ENCODE assay signal across 14 cellular contexts in the genomic region with DNA sequence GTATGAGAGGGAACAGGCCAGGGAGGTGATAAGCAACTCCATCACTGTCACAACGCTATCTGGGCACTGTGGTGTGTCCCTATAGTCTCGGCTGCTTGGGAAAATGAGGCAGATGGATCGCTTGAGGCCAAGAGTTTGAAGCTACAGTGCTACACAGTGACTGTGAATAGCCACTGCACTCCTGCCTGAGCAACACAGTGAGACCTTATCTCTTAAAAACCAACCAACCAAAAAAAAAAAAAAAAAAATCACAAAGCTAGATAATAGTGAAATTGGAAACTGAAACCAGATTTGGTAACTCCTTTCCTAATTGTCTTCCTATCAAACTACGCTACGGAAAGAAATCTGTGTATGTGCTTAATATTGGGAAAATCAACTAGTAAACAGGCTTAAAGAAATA. TPM values are rescaled to one million over a fixed set of nuclear protein-coding genes. Genes with fewer than 3 reads are reported as not detected.
DNase-seq lines count a peak whose midpoint lies in the region; ATAC-seq and TF ChIP-seq lines count a peak whose summit lies in the region.
"Had no signal": no experiment of that assay in that cellular context is flagged by ENCODE, and none has a peak within 500 bp of the region (broad histone marks: within the 10 kb centered on the region; RNA-seq: fewer than 3 reads in every experiment).

No MANE protein-coding gene starts in this region.

- no peak for TF ChIP-seq POLR2A in gastrocnemius medialis (IDR thresholded peaks at IDR 0.05)

- H2AFZ ChIP-seq in GM23338: no peak overlapping the region

- intact Hi-C loops in Right ventricle myocardium superior (cut with DNase I) (no loop called here), gastrocnemius medialis (cut with DNase I; ENCODE audit: low total_unique reads) (no loop called here)

- no peaks in the 10 kb centered on the region for H3K4me1 Mint-ChIP-seq in GM23338

- DNase-seq in GM23338 (ENCODE audit: low spot score) (no peak), SJCRH30 (peak; percentile 30 to 51), Right ventricle myocardium superior (no peak), gastrocnemius medialis (no peak), NCI-H510A treated with DMSO at 0.1 percent for 48 hours (lab: John Stamatoyannopoulos, UW) (no peak), MG63 (no peak), mesenteric fat pad (ENCODE audit: low spot score) (no peak), inferior parietal cortex (ENCODE audit: extremely low spot score) (no peak)
- DNase-seq: central memory CD4-positive, alpha-beta T cell; mammary epithelial cell; NCI-H187; Peyer's patch had no signal

- no peaks in the 10 kb centered on the region for H3K27me3 Mint-ChIP-seq in GM23338 (ENCODE audit: insufficient read depth, low read depth, poor library complexity)

- no peak for TF ChIP-seq CTCF in GM23338 (conservative IDR thresholded peaks at IDR 0.05; ENCODE audit: low read depth in 2 of 2)
- TF ChIP-seq CTCF in gastrocnemius medialis (IDR thresholded peaks at IDR 0.05 in 4 of 5, conservative IDR thresholded peaks at IDR 0.05 in 1 of 5): no peak

- ATAC-seq in GM23338 (peak; percentile 56), Right ventricle myocardium superior (ENCODE audit: poor library complexity) (peak; percentile 64), gastrocnemius medialis (no peak)

- no peaks in the 10 kb centered on the region for H4K20me1 ChIP-seq in GM23338 (replicated peaks; ENCODE audit: insufficient read depth)

- H3F3A ChIP-seq in GM23338 (replicated peaks; ENCODE audit: low read depth): no peaks in the 10 kb centered on the region

- peaks cover 11% of the 10 kb centered on the region; the same call in 1 of the 3 replicates for H3K36me3 Mint-ChIP-seq in GM23338 (ENCODE audit: low read depth)

- peak overlapping the region; percentile 59; the same call in 1 of the 2 replicates for H3K27ac ChIP-seq in GM23338 (ENCODE audit: low read depth)
- no peak overlapping the region; the same call in 1 of the 2 replicates for H3K27ac ChIP-seq in SJCRH30
- peak overlapping the region; percentile 31 to 70 (median 60) for H3K27ac ChIP-seq in gastrocnemius medialis
- H3K27ac ChIP-seq: HL-60, Peyer's patch, vagina had no signal

- H3K36me3 ChIP-seq in GM23338 (ENCODE audit: insufficient read depth) (no peaks in the 10 kb centered on the region), SJCRH30 (no peaks in the 10 kb centered on the region; the same call in 1 of the 2 replicates), gastrocnemius medialis (no peaks in the 10 kb centered on the region), MG63 (no peaks in the 10 kb centered on the region)
- H3K36me3 ChIP-seq: Peyer's patch, vagina had no signal

- H3K4me3 ChIP-seq in GM23338 (no peak overlapping the region), SJCRH30 (peak overlapping the region; percentile 0), gastrocnemius medialis (peak overlapping the region; percentile 12 to 35 (median 26)), MG63 (no peak overlapping the region)

- H3K9me3 ChIP-seq in SJCRH30 (replicated peaks) (no peaks in the 10 kb centered on the region), gastrocnemius medialis (no peaks in the 10 kb centered on the region), MG63 (no peaks in the 10 kb centered on the region)
- H3K9me3 ChIP-seq: Peyer's patch, vagina had no signal

- H3K79me2 ChIP-seq in GM23338 (replicated peaks; ENCODE audit: insufficient read depth): peaks cover 59% of the 10 kb centered on the region

- no peak overlapping the region for H3K4me3 Mint-ChIP-seq in GM23338

- H3K4me2 ChIP-seq in GM23338: no peak overlapping the region

- peak overlapping the region; percentile 26; the same call in 1 of the 2 replicates for H3K27ac Mint-ChIP-seq in GM23338

- in situ Hi-C loops in gastrocnemius medialis (cut with MboI; ENCODE audit: low sequenced_read_pairs in 4 of 4): no loop called here

- H3K4me1 ChIP-seq in GM23338 (ENCODE audit: insufficient read depth): no peaks in the 10 kb centered on the region
- H3K4me1 ChIP-seq in SJCRH30: peaks cover 3% of the 10 kb centered on the region
- H3K4me1 ChIP-seq in gastrocnemius medialis: peaks cover 10 to 12% of the 10 kb centered on the region in 2 donors
- H3K4me1 ChIP-seq: vagina had no signal

- H3K9me3 Mint-ChIP-seq in GM23338: peaks cover 3% of the 10 kb centered on the region; the same call in 1 of the 3 replicates

- H3K9me2 ChIP-seq in GM23338 (ENCODE audit: insufficient read depth): no peaks in the 10 kb centered on the region

- H3K27me3 ChIP-seq in GM23338 (ENCODE audit: insufficient read depth): no peaks in the 10 kb centered on the region
- H3K27me3 ChIP-seq in SJCRH30: no peaks in the 10 kb centered on the region
- H3K27me3 ChIP-seq in gastrocnemius medialis: no peaks in the 10 kb centered on the region
- no peaks in the 10 kb centered on the region for H3K27me3 ChIP-seq in MG63
- H3K27me3 ChIP-seq: Peyer's patch, vagina had no signal

TF ChIP-seq in GM23338, 12 proteins besides CTCF, POLR2A, EP300 and RAD21 (continues in another document):
- TF ChIP-seq, protein P1, sequence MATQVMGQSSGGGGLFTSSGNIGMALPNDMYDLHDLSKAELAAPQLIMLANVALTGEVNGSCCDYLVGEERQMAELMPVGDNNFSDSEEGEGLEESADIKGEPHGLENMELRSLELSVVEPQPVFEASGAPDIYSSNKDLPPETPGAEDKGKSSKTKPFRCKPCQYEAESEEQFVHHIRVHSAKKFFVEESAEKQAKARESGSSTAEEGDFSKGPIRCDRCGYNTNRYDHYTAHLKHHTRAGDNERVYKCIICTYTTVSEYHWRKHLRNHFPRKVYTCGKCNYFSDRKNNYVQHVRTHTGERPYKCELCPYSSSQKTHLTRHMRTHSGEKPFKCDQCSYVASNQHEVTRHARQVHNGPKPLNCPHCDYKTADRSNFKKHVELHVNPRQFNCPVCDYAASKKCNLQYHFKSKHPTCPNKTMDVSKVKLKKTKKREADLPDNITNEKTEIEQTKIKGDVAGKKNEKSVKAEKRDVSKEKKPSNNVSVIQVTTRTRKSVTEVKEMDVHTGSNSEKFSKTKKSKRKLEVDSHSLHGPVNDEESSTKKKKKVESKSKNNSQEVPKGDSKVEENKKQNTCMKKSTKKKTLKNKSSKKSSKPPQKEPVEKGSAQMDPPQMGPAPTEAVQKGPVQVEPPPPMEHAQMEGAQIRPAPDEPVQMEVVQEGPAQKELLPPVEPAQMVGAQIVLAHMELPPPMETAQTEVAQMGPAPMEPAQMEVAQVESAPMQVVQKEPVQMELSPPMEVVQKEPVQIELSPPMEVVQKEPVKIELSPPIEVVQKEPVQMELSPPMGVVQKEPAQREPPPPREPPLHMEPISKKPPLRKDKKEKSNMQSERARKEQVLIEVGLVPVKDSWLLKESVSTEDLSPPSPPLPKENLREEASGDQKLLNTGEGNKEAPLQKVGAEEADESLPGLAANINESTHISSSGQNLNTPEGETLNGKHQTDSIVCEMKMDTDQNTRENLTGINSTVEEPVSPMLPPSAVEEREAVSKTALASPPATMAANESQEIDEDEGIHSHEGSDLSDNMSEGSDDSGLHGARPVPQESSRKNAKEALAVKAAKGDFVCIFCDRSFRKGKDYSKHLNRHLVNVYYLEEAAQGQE (IDR thresholded peaks at IDR 0.05; ENCODE audit: unreplicated experiment): no peak
- TF ChIP-seq JUNB (IDR thresholded peaks at IDR 0.05; ENCODE audit: unreplicated experiment) (no peak), EZH2 (IDR thresholded peaks at IDR 0.05; ENCODE audit: low read depth, unreplicated experiment) (no peak), STAT1 (IDR thresholded peaks at IDR 0.05; ENCODE audit: unreplicated experiment) (no peak), NANOG (IDR thresholded peaks at IDR 0.05; ENCODE audit: borderline replicate concordance) (no peak), EZH2phosphoT487 (IDR thresholded peaks at IDR 0.05; ENCODE audit: unreplicated experiment) (no peak), CREB1 (CRISPR knock-in tag; IDR thresholded peaks at IDR 0.05; ENCODE audit: low read depth) (no peak), ZNF331 (CRISPR knock-in tag; IDR thresholded peaks at IDR 0.05; ENCODE audit: low read depth) (no peak), POLR2AphosphoS5 (IDR thresholded peaks at IDR 0.05; ENCODE audit: low read depth) (no peak)
- TF ChIP-seq, protein P2, sequence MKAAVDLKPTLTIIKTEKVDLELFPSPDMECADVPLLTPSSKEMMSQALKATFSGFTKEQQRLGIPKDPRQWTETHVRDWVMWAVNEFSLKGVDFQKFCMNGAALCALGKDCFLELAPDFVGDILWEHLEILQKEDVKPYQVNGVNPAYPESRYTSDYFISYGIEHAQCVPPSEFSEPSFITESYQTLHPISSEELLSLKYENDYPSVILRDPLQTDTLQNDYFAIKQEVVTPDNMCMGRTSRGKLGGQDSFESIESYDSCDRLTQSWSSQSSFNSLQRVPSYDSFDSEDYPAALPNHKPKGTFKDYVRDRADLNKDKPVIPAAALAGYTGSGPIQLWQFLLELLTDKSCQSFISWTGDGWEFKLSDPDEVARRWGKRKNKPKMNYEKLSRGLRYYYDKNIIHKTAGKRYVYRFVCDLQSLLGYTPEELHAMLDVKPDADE (IDR thresholded peaks at IDR 0.05): no peak

RNA-seq across cellular contexts. Expression of a gene that starts 14.1 kb away (rescaled TPM):
- total RNA-seq in GM23338 (2014; rRNA removed; shearing (Covaris generic)): 27.5 and 41.6 TPM in 2 replicates
- polyA plus RNA-seq in GM23338 (2016; fragmentation: Nextera tagmentation; extraction: Ambion mirVana): 52.3 and 55.7 TPM in 2 replicates
- 41.9 and 44.7 TPM in 2 replicates for total RNA-seq in SJCRH30 (2014; rRNA removed; shearing (Covaris generic))
- total RNA-seq in Right ventricle myocardium superior (41.0 TPM), gastrocnemius medialis (10 to 100 TPM; 42.7 to 62.2 (median 51.9) TPM), mesenteric fat pad (43.7 TPM)
- total RNA-seq in MG63 (2014; rRNA removed; shearing (Covaris generic); ENCODE audit: low replicate concordance): 35.1 and 49.8 TPM in 2 replicates

Comparison
In these comparisons a context has a peak if more than half of its experiments do, and no peak if none do; other contexts are left out.
1. ATAC-seq: peak in GM23338 (single experiment) and Right ventricle myocardium superior (single experiment); none in gastrocnemius medialis (0 of 2).
2. DNase-seq: peak in SJCRH30 (2 of 2); none in GM23338 (single experiment), Right ventricle myocardium superior (single experiment), gastrocnemius medialis (0 of 2), NCI-H510A treated with DMSO at 0.1 percent for 48 hours (single experiment), MG63 (single experiment), mesenteric fat pad (single experiment) and inferior parietal cortex (single experiment).
3. H3K4me3 ChIP-seq: peak in SJCRH30 (single experiment) and gastrocnemius medialis (4 of 4); none in GM23338 (single experiment) and MG63 (single experiment).